24 cellular contexts compared by ENCODE assay signal in the genomic region with DNA sequence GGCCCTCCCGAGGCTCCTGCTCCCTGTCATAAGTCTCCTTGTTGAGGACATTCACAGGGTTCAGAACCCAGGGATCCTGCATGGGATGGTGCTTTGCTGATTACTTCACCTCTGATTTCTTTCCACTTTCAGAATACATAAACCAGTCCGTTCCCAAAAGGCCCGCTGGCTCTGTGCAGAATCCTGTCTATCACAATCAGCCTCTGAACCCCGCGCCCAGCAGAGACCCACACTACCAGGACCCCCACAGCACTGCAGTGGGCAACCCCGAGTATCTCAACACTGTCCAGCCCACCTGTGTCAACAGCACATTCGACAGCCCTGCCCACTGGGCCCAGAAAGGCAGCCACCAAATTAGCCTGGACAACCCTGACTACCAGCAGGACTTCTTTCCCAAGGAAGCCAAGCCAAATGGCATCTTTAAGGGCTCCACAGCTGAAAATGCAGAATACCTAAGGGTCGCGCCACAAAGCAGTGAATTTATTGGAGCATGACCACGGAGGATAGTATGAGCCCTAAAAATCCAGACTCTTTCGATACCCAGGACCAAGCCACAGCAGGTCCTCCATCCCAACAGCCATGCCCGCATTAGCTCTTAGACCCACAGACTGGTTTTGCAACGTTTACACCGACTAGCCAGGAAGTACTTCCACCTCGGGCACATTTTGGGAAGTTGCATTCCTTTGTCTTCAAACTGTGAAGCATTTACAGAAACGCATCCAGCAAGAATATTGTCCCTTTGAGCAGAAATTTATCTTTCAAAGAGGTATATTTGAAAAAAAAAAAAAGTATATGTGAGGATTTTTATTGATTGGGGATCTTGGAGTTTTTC.
"Had no signal": no experiment of that assay in that cellular context is flagged by ENCODE, and none has a peak within 500 bp of the region (broad histone marks: within the 10 kb centered on the region; RNA-seq: fewer than 3 reads in every experiment).

No MANE protein-coding gene starts in this region.

- H3K27me3 Mint-ChIP-seq: effector memory CD8-positive, alpha-beta T cell had no signal

- H3K36me3 Mint-ChIP-seq: immature natural killer cell; naive thymus-derived CD4-positive, alpha-beta T cell had no signal

- H2AFZ ChIP-seq: hepatocyte had no signal

- H3K27ac Mint-ChIP-seq: effector memory CD8-positive, alpha-beta T cell; endodermal cell; immature natural killer cell; mesothelial cell of epicardium; naive thymus-derived CD4-positive, alpha-beta T cell had no signal

- H3K79me2 ChIP-seq: hepatocyte had no signal

- H3K4me3 ChIP-seq: coronary artery, esophagus muscularis mucosa, gastroesophageal sphincter, heart left ventricle, hepatocyte, left lung, lower lobe of right lung, mucosa of descending colon had no signal

- H3K4me1 ChIP-seq: foreskin keratinocyte, left lung, lower lobe of right lung had no signal

- H3K9me3 ChIP-seq: esophagus muscularis mucosa, gastroesophageal sphincter, heart left ventricle, left lung, lower lobe of right lung, mucosa of descending colon had no signal

- H3K27ac ChIP-seq: coronary artery, esophagus muscularis mucosa, foreskin keratinocyte, gastroesophageal sphincter, heart left ventricle, hepatocyte, left lung, lower lobe of right lung had no signal

- H3K4me3 Mint-ChIP-seq: effector memory CD8-positive, alpha-beta T cell; endodermal cell; immature natural killer cell; mesothelial cell of epicardium; naive thymus-derived CD4-positive, alpha-beta T cell had no signal

- H3K4me1 Mint-ChIP-seq: endodermal cell; immature natural killer cell; mesothelial cell of epicardium; naive thymus-derived CD4-positive, alpha-beta T cell had no signal

- H3K9me3 Mint-ChIP-seq: effector memory CD8-positive, alpha-beta T cell; endodermal cell; immature natural killer cell; mesothelial cell of epicardium; naive thymus-derived CD4-positive, alpha-beta T cell had no signal

- H3K27me3 ChIP-seq: esophagus muscularis mucosa, foreskin keratinocyte, gastroesophageal sphincter, heart left ventricle, hepatocyte, left lung had no signal

- H3K4me2 ChIP-seq: hepatocyte had no signal

- ATAC-seq: effector memory CD8-positive, alpha-beta T cell; foreskin keratinocyte; gastroesophageal sphincter; heart left ventricle; left cardiac atrium; left lung; left ventricle myocardium superior; lower lobe of right lung; mucosa of descending colon; naive thymus-derived CD4-positive, alpha-beta T cell had no signal

- DNase-seq: dermis blood vessel endothelial cell; effector CD8-positive, alpha-beta T cell; effector memory CD8-positive, alpha-beta T cell; endodermal cell; foreskin keratinocyte; heart left ventricle; hypothalamus; immature natural killer cell; left cardiac atrium; left lung; left ventricle myocardium superior; lower lobe of right lung; mesenchymal stem cell; mucosa of descending colon; naive thymus-derived CD4-positive, alpha-beta T cell had no signal

- FAIRE-seq: colon, endometrium, frontal cortex, keratinocyte had no signal
